In genomic region chr11:76655466-76656086, GRCh38 we compare ENCODE assay signal across 18 cellular contexts. TPM values are rescaled to one million over a fixed set of nuclear protein-coding genes. Genes with fewer than 3 reads are reported as not detected.
DNase-seq lines count a peak whose midpoint lies in the region; ATAC-seq and TF ChIP-seq lines count a peak whose summit lies in the region.
"Had no signal": no experiment of that assay in that cellular context is flagged by ENCODE, and none has a peak within 500 bp of the region (broad histone marks: within the 10 kb centered on the region; RNA-seq: fewer than 3 reads in every experiment).

No MANE protein-coding gene starts in this region.

- CTCF ChIA-PET in activated CD4-positive, alpha-beta memory T cell treated with anti-CD3 and anti-CD28 coated beads for 36 hours (lab: Charles Lee): interaction anchor here (0.7 kb wide), 1 partner anchor 35 kb away, joined by 3 read pairs; no protein-coding TSS in a partner anchor
- CTCF ChIA-PET in activated CD4-positive, alpha-beta memory T cell treated with anti-CD3 and anti-CD28 coated beads, Interleukin-2, amount 10 ng/mL, durations not matched to agents 7 days and 5 days (lab: Charles Lee): no interaction called here

- H3K4me1 ChIP-seq in esophagus squamous epithelium (peaks cover 0 to 58% (median 37%) of the 10 kb centered on the region in 3 donors), mucosa of rectum (ENCODE audit: control insufficient read depth in 2 of 2, insufficient read depth in 2 of 2, low read length in 2 of 2) (peaks cover 13 to 22% of the 10 kb centered on the region in 2 donors), thyroid gland (peaks cover 0 to 12% of the 10 kb centered on the region in 2 donors), spleen (peaks cover 0 to 42% (median 28%) of the 10 kb centered on the region in 6 donors)
- H3K4me1 ChIP-seq: right lobe of liver had no signal

- peaks cover 4% of the 10 kb centered on the region for H3K27me3 Mint-ChIP-seq in activated CD4-positive, alpha-beta memory T cell treated with anti-CD3 and anti-CD28 coated beads for 36 hours
- H3K27me3 Mint-ChIP-seq in activated CD4-positive, alpha-beta memory T cell treated with anti-CD3 and anti-CD28 coated beads, Interleukin-2, amount 10 ng/mL, durations not matched to agents 7 days and 5 days: peaks cover 8% of the 10 kb centered on the region

- H3K4me1 Mint-ChIP-seq in activated CD4-positive, alpha-beta memory T cell treated with anti-CD3 and anti-CD28 coated beads for 36 hours (ENCODE audit: low read depth): no peaks in the 10 kb centered on the region
- H3K4me1 Mint-ChIP-seq in activated CD4-positive, alpha-beta memory T cell treated with anti-CD3 and anti-CD28 coated beads, Interleukin-2, amount 10 ng/mL, durations not matched to agents 7 days and 5 days: no peaks in the 10 kb centered on the region
- H3K4me1 Mint-ChIP-seq: activated CD4-positive, alpha-beta T cell treated with anti-CD3 and anti-CD28 coated beads for 36 hours had no signal

- TF ChIP-seq POLR2A in esophagus squamous epithelium (IDR thresholded peaks at IDR 0.05) (no peak), thyroid gland (IDR thresholded peaks at IDR 0.05) (no peak), spleen (IDR thresholded peaks at IDR 0.05) (no peak)

- peaks cover 0 to 21% (median 0%) of the 10 kb centered on the region in 3 donors for H3K36me3 ChIP-seq in esophagus squamous epithelium
- peaks cover 0 to 3% of the 10 kb centered on the region in 2 donors for H3K36me3 ChIP-seq in mucosa of rectum (ENCODE audit: control insufficient read depth in 2 of 2, insufficient read depth in 2 of 2, low read length in 2 of 2)
- no peaks in the 10 kb centered on the region for H3K36me3 ChIP-seq in thyroid gland
- peaks cover 0 to 37% (median 11%) of the 10 kb centered on the region in 6 donors for H3K36me3 ChIP-seq in spleen
- H3K36me3 ChIP-seq: right lobe of liver had no signal

- ATAC-seq in GM18519 (IDR thresholded peaks at IDR 0.05; ENCODE audit: low FRiP score, unreplicated experiment): no peak
- ATAC-seq: activated CD4-positive, alpha-beta T cell treated with anti-CD3 and anti-CD28 coated beads for 36 hours had no signal

- no peaks in the 10 kb centered on the region for H3K9me3 Mint-ChIP-seq in activated CD4-positive, alpha-beta memory T cell treated with anti-CD3 and anti-CD28 coated beads for 36 hours
- H3K9me3 Mint-ChIP-seq in activated CD4-positive, alpha-beta memory T cell treated with anti-CD3 and anti-CD28 coated beads, Interleukin-2, amount 10 ng/mL, durations not matched to agents 7 days and 5 days: no peaks in the 10 kb centered on the region

- intact Hi-C loops in activated CD4-positive, alpha-beta memory T cell treated with anti-CD3 and anti-CD28 coated beads for 36 hours (cut with micrococcal nuclease): no loop called here
- intact Hi-C loops in esophagus squamous epithelium (cut with DNase I): no loop called here
- intact Hi-C loops in thyroid gland (cut with DNase I): no loop called here
- intact Hi-C loops in spleen (cut with DNase I; ENCODE audit: low total_unique reads): no loop called here

- H3K9me3 ChIP-seq in esophagus squamous epithelium (no peaks in the 10 kb centered on the region), mucosa of rectum (ENCODE audit: control insufficient read depth in 2 of 2, low read length in 2 of 2) (no peaks in the 10 kb centered on the region), thyroid gland (no peaks in the 10 kb centered on the region), spleen (no peaks in the 10 kb centered on the region)
- H3K9me3 ChIP-seq: right lobe of liver had no signal

- no peak overlapping the region for H3K4me3 ChIP-seq in esophagus squamous epithelium
- no peak overlapping the region for H3K4me3 ChIP-seq in mucosa of rectum (ENCODE audit: low read length in 2 of 2)
- no peak overlapping the region for H3K4me3 ChIP-seq in thyroid gland (replicated peaks in 1 of 3)
- H3K4me3 ChIP-seq in spleen: no peak overlapping the region
- H3K4me3 ChIP-seq: right lobe of liver had no signal

- no peaks in the 10 kb centered on the region for H3K36me3 Mint-ChIP-seq in activated CD4-positive, alpha-beta memory T cell treated with anti-CD3 and anti-CD28 coated beads for 36 hours
- H3K36me3 Mint-ChIP-seq in activated CD4-positive, alpha-beta memory T cell treated with anti-CD3 and anti-CD28 coated beads, Interleukin-2, amount 10 ng/mL, durations not matched to agents 7 days and 5 days (ENCODE audit: low read depth): no peaks in the 10 kb centered on the region

- peak; percentile 6 for DNase-seq in activated CD4-positive, alpha-beta memory T cell treated with anti-CD3 and anti-CD28 coated beads for 36 hours
- DNase-seq in activated CD4-positive, alpha-beta memory T cell treated with anti-CD3 and anti-CD28 coated beads, Interleukin-2, amount 10 ng/mL, durations not matched to agents 7 days and 5 days: no peak
- no peak for DNase-seq in esophagus squamous epithelium (lab: John Stamatoyannopoulos, UW)
- no peak for DNase-seq in thyroid gland
- DNase-seq in HuH-7.5 (ENCODE audit: low spot score): no peak
- no peak for DNase-seq in spleen
- DNase-seq: activated CD4-positive, alpha-beta T cell treated with anti-CD3 and anti-CD28 coated beads for 36 hours; hippocampal formation; NCI-H1092 treated with DMSO at 0.1 percent for 48 hours; NCI-H2227 treated with DMSO at 0.1 percent for 48 hours; SHP77; stimulated activated naive CD4-positive, alpha-beta T cell had no signal

- TF ChIP-seq CTCF in esophagus squamous epithelium (IDR thresholded peaks at IDR 0.05) (no peak), thyroid gland (IDR thresholded peaks at IDR 0.05) (no peak), spleen (IDR thresholded peaks at IDR 0.05 in 8 of 11, conservative IDR thresholded peaks at IDR 0.05 in 3 of 11) (no peak)

- no peak overlapping the region for H3K9ac ChIP-seq in mucosa of rectum (ENCODE audit: low read depth in 1 of 2, low read length in 2 of 2)

- POLR2A ChIA-PET in activated CD4-positive, alpha-beta memory T cell treated with anti-CD3 and anti-CD28 coated beads for 36 hours (lab: Charles Lee): no interaction called here
- POLR2A ChIA-PET in activated CD4-positive, alpha-beta memory T cell treated with anti-CD3 and anti-CD28 coated beads, Interleukin-2, amount 10 ng/mL, durations not matched to agents 7 days and 5 days (lab: Charles Lee): interaction anchor here (1.4 kb wide), 1 partner anchor 11 kb away, joined by 4 read pairs; no protein-coding TSS in a partner anchor

- WGBS in esophagus squamous epithelium, 2 donors: 58 to 79% methylated on average over 4 to 7 of the region's 17 CpGs
- WGBS in thyroid gland, 2 donors: 80 to 87% methylated on average over 7 to 14 of the region's 17 CpGs
- WGBS in spleen, 5 donors: 83 to 86% (median 85%) methylated on average over 15 to 17 of the region's 17 CpGs

- H3K27ac Mint-ChIP-seq in activated CD4-positive, alpha-beta memory T cell treated with anti-CD3 and anti-CD28 coated beads for 36 hours: no peak overlapping the region
- H3K27ac Mint-ChIP-seq in activated CD4-positive, alpha-beta memory T cell treated with anti-CD3 and anti-CD28 coated beads, Interleukin-2, amount 10 ng/mL, durations not matched to agents 7 days and 5 days: no peak overlapping the region
- H3K27ac Mint-ChIP-seq: activated CD4-positive, alpha-beta T cell treated with anti-CD3 and anti-CD28 coated beads for 36 hours had no signal

- H3K27ac ChIP-seq in esophagus squamous epithelium: peak overlapping the region in 3 of 4 donors; percentile 71 to 85 (median 79)
- peak overlapping the region; percentile 65 to 68 for H3K27ac ChIP-seq in mucosa of rectum (ENCODE audit: low read depth in 2 of 2, low read length in 2 of 2)
- peak overlapping the region in 2 of 3 donors; percentile 26 to 33 for H3K27ac ChIP-seq in thyroid gland
- H3K27ac ChIP-seq in spleen: peak overlapping the region in 3 of 8 donors; percentile 14 to 44 (median 15)
- H3K27ac ChIP-seq: 22Rv1 had no signal

- H3K4me3 Mint-ChIP-seq in activated CD4-positive, alpha-beta memory T cell treated with anti-CD3 and anti-CD28 coated beads for 36 hours: no peak overlapping the region
- H3K4me3 Mint-ChIP-seq in activated CD4-positive, alpha-beta memory T cell treated with anti-CD3 and anti-CD28 coated beads, Interleukin-2, amount 10 ng/mL, durations not matched to agents 7 days and 5 days: no peak overlapping the region
- H3K4me3 Mint-ChIP-seq: activated CD4-positive, alpha-beta T cell treated with anti-CD3 and anti-CD28 coated beads for 36 hours had no signal

- H3K27me3 ChIP-seq in esophagus squamous epithelium (no peaks in the 10 kb centered on the region), mucosa of rectum (ENCODE audit: control insufficient read depth in 2 of 2, insufficient read depth in 2 of 2, low read length in 2 of 2) (no peaks in the 10 kb centered on the region), thyroid gland (no peaks in the 10 kb centered on the region), spleen (replicated peaks in 1 of 7) (peaks cover 0 to 4% (median 0%) of the 10 kb centered on the region in 7 donors)
- H3K27me3 ChIP-seq: right lobe of liver had no signal

RNA-seq across cellular contexts. Expression of gene LRRC32, which starts 15.0 kb away (rescaled TPM):
- total RNA-seq in activated CD4-positive, alpha-beta memory T cell treated with anti-CD3 and anti-CD28 coated beads for 36 hours: 10 to 100 TPM; 11.2 to 12.3 TPM
- total RNA-seq in activated CD4-positive, alpha-beta memory T cell treated with anti-CD3 and anti-CD28 coated beads, Interleukin-2, amount 10 ng/mL, durations not matched to agents 7 days and 5 days: 1 to 10 TPM; 7.1 to 7.4 TPM
- total RNA-seq in esophagus squamous epithelium (10 to 100 TPM in 2 of 4 donors, 1 to 10 TPM in 2; 3.0 to 23.4 (median 8.5) TPM), thyroid gland (10 to 100 TPM; 15.6 to 42.5 (median 17.9) TPM), spleen (100 to 1,000 TPM in 3 of 7 donors, 10 to 100 TPM in 4; 44.1 to 214 (median 90.3) TPM)
- polyA plus RNA-seq in spleen: 10 to 100 TPM; 25.9 to 29.5 (median 29.4) TPM
- polyA plus RNA-seq: IgD-negative memory B cell, neural cell had no signal
